1 cellular context compared by ENCODE assay signal in genomic region chr11:76702378-76703128, GRCh38.
TF ChIP-seq lines count a peak whose summit lies in the region.

No MANE protein-coding gene starts in this region.

TF ChIP-seq in K562, 482 proteins besides CTCF, POLR2A, EP300 and RAD21 (continued from another document and continues in another):
- TF ChIP-seq MBD1 (CRISPR knock-in tag; IDR thresholded peaks at IDR 0.05) (no peak), RBM25 (IDR thresholded peaks at IDR 0.05; ENCODE audit: low read depth, low read length, severe bottlenecking) (peak; percentile 65), LEF1 (IDR thresholded peaks at IDR 0.05) (peak; percentile 90), NCOA1 (IDR thresholded peaks at IDR 0.05; ENCODE audit: low read depth) (peak; percentile 79; the same call in 1 of the 2 replicates), CBX5 (IDR thresholded peaks at IDR 0.05; ENCODE audit: borderline replicate concordance, low read depth) (no peak), NR4A1 (CRISPR knock-in tag; IDR thresholded peaks at IDR 0.05) (no peak), NR4A1 (tag; IDR thresholded peaks at IDR 0.05) (0 out of 2 replicates have a peak, but pooled peaks have one; percentile 51), HDAC3 (IDR thresholded peaks at IDR 0.05; ENCODE audit: borderline replicate concordance, partially characterized antibody) (peak; percentile 90), STAT5A (IDR thresholded peaks at IDR 0.05; ENCODE audit: borderline replicate concordance, low read length) (peak; percentile 89), POLR2AphosphoS5 (IDR thresholded peaks at IDR 0.05; ENCODE audit: control insufficient read depth, insufficient read depth, low read depth, low read length) (peak; percentile 91), CBFA2T3 (IDR thresholded peaks at IDR 0.05) (peak; percentile 98), MYC (IDR thresholded peaks at IDR 0.05; ENCODE audit: low read depth, low read length) (peak; percentile 36; the same call in 1 of the 2 replicates), MYC (CRISPR knock-in tag; IDR thresholded peaks at IDR 0.05; ENCODE audit: borderline replicate concordance, low read depth) (no peak), MYNN (IDR thresholded peaks at IDR 0.05) (peak; percentile 87; the same call in 1 of the 2 replicates), MYNN (CRISPR knock-in tag; IDR thresholded peaks at IDR 0.05) (no peak), MXI1 (IDR thresholded peaks at IDR 0.05; ENCODE audit: low read depth, low read length) (no peak), SMAD4 (CRISPR knock-in tag; conservative IDR thresholded peaks at IDR 0.05) (peak; percentile 94), ZNF76 (CRISPR knock-in tag; IDR thresholded peaks at IDR 0.05; ENCODE audit: borderline replicate concordance) (no peak), KLF13 (tag; IDR thresholded peaks at IDR 0.05; ENCODE audit: borderline replicate concordance, low read depth) (no peak), KLF10 (CRISPR knock-in tag; IDR thresholded peaks at IDR 0.05) (no peak), FOXJ3 (CRISPR knock-in tag; IDR thresholded peaks at IDR 0.05) (no peak), ZNF778 (CRISPR knock-in tag; IDR thresholded peaks at IDR 0.05) (no peak), ETV1 (tag; conservative IDR thresholded peaks at IDR 0.05; ENCODE audit: low read depth) (no peak), MTA3 (IDR thresholded peaks at IDR 0.05; ENCODE audit: borderline replicate concordance) (peak; percentile 93), NR3C1 (CRISPR knock-in tag; IDR thresholded peaks at IDR 0.05) (no peak), YBX1 (IDR thresholded peaks at IDR 0.05) (no peak), NFIC (IDR thresholded peaks at IDR 0.05) (peak; percentile 89), MAFG (tag; conservative IDR thresholded peaks at IDR 0.05) (peak; percentile 88), HNRNPK (IDR thresholded peaks at IDR 0.05; ENCODE audit: low read depth, low read length, poor library complexity, severe bottlenecking) (no peak), ZBTB5 (IDR thresholded peaks at IDR 0.05) (peak; percentile 65; the same call in 1 of the 2 replicates), EZH2 (IDR thresholded peaks at IDR 0.05; ENCODE audit: borderline replicate concordance, low read depth, low read length) (no peak), ZNF184 (CRISPR knock-in tag; IDR thresholded peaks at IDR 0.05) (no peak), RB1 (IDR thresholded peaks at IDR 0.05; ENCODE audit: low read depth) (no peak), ATF1 (CRISPR knock-in tag; IDR thresholded peaks at IDR 0.05) (no peak), ATF1 (tag; IDR thresholded peaks at IDR 0.05) (peak; percentile 22), RERE (CRISPR knock-in tag; IDR thresholded peaks at IDR 0.05; ENCODE audit: borderline replicate concordance) (no peak), TCF3 (CRISPR knock-in tag; IDR thresholded peaks at IDR 0.05) (peak; percentile 94), STAG1 (CRISPR knock-in tag; IDR thresholded peaks at IDR 0.05; ENCODE audit: borderline replicate concordance) (no peak), PHF20 (IDR thresholded peaks at IDR 0.05; ENCODE audit: partially characterized antibody) (peak; percentile 54), MTA2 (IDR thresholded peaks at IDR 0.05; ENCODE audit: low read depth) (peak; percentile 89), MEF2A (IDR thresholded peaks at IDR 0.05; ENCODE audit: control insufficient read depth, low read depth, low read length) (no peak), ZNF695 (CRISPR knock-in tag; IDR thresholded peaks at IDR 0.05) (no peak), POLR2G (IDR thresholded peaks at IDR 0.05; ENCODE audit: low read depth, low read length) (no peak), VEZF1 (CRISPR knock-in tag; IDR thresholded peaks at IDR 0.05) (peak; percentile 57), FOXA3 (CRISPR knock-in tag; conservative IDR thresholded peaks at IDR 0.05 in 1 of 2, IDR thresholded peaks at IDR 0.05 in 1 of 2) (peak; percentile 72 to 77; a peak in 3 of 4 replicates), SIN3B (IDR thresholded peaks at IDR 0.05; ENCODE audit: low read depth) (no peak), MBD2 (IDR thresholded peaks at IDR 0.05; ENCODE audit: borderline replicate concordance, low read depth) (peak; percentile 65; the same call in 1 of the 2 replicates), MEIS2 (IDR thresholded peaks at IDR 0.05; ENCODE audit: partially characterized antibody) (peak; percentile 46), BRF1 (IDR thresholded peaks at IDR 0.05; ENCODE audit: borderline replicate concordance, extremely low read depth, insufficient read length) (no peak), ZNF133 (CRISPR knock-in tag; IDR thresholded peaks at IDR 0.05) (no peak), PRPF4 (IDR thresholded peaks at IDR 0.05; ENCODE audit: insufficient read depth, low read depth, low read length, poor library complexity, severe bottlenecking) (no peak)
- TF ChIP-seq, protein P1, sequence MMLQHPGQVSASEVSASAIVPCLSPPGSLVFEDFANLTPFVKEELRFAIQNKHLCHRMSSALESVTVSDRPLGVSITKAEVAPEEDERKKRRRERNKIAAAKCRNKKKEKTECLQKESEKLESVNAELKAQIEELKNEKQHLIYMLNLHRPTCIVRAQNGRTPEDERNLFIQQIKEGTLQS (IDR thresholded peaks at IDR 0.05): peak; percentile 93
- TF ChIP-seq, protein P1 (CRISPR knock-in tag; conservative IDR thresholded peaks at IDR 0.05): peak; percentile 82
- TF ChIP-seq, protein P2, sequence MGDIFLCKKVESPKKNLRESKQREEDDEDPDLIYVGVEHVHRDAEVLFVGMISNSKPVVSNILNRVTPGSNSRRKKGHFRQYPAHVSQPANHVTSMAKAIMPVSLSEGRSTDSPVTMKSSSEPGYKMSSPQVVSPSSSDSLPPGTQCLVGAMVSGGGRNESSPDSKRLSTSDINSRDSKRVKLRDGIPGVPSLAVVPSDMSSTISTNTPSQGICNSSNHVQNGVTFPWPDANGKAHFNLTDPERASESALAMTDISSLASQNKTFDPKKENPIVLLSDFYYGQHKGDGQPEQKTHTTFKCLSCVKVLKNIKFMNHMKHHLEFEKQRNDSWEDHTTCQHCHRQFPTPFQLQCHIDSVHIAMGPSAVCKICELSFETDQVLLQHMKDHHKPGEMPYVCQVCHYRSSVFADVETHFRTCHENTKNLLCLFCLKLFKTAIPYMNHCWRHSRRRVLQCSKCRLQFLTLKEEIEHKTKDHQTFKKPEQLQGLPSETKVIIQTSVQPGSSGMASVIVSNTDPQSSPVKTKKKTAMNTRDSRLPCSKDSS (IDR thresholded peaks at IDR 0.05; ENCODE audit: low read depth, partially characterized antibody): no peak
- TF ChIP-seq, protein P3, sequence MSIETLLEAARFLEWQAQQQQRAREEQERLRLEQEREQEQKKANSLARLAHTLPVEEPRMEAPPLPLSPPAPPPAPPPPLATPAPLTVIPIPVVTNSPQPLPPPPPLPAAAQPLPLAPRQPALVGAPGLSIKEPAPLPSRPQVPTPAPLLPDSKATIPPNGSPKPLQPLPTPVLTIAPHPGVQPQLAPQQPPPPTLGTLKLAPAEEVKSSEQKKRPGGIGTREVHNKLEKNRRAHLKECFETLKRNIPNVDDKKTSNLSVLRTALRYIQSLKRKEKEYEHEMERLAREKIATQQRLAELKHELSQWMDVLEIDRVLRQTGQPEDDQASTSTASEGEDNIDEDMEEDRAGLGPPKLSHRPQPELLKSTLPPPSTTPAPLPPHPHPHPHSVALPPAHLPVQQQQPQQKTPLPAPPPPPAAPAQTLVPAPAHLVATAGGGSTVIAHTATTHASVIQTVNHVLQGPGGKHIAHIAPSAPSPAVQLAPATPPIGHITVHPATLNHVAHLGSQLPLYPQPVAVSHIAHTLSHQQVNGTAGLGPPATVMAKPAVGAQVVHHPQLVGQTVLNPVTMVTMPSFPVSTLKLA (conservative IDR thresholded peaks at IDR 0.05): peak in 1 of 2 experiments; percentile 58; a peak in 3 of 4 replicates
- TF ChIP-seq, protein P4, sequence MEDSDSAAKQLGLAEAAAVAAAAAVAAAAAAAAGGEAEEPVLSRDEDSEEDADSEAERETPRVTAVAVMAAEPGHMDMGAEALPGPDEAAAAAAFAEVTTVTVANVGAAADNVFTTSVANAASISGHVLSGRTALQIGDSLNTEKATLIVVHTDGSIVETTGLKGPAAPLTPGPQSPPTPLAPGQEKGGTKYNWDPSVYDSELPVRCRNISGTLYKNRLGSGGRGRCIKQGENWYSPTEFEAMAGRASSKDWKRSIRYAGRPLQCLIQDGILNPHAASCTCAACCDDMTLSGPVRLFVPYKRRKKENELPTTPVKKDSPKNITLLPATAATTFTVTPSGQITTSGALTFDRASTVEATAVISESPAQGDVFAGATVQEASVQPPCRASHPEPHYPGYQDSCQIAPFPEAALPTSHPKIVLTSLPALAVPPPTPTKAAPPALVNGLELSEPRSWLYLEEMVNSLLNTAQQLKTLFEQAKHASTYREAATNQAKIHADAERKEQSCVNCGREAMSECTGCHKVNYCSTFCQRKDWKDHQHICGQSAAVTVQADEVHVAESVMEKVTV (CRISPR knock-in tag; IDR thresholded peaks at IDR 0.05): no peak
